Comparison of ENCODE assay signal across 24 cellular contexts in genomic region chr12:51524386-51524901, GRCh38.
DNase-seq lines count a peak whose midpoint lies in the region; ATAC-seq and TF ChIP-seq lines count a peak whose summit lies in the region.
"Had no signal": no experiment of that assay in that cellular context is flagged by ENCODE, and none has a peak within 500 bp of the region (broad histone marks: within the 10 kb centered on the region; RNA-seq: fewer than 3 reads in every experiment).

No MANE protein-coding gene starts in this region.

- H3K4me2 ChIP-seq in DND-41 (ENCODE audit: insufficient read depth, low read length) = no peak overlapping the region

- no peaks in the 10 kb centered on the region for H3K79me2 ChIP-seq in DND-41 (ENCODE audit: insufficient read depth, low read length)

- H3K4me3 ChIP-seq in DND-41 (ENCODE audit: low read depth in 1 of 2, low read length in 2 of 2) = no peak overlapping the region
- H3K4me3 ChIP-seq: MG63, thyroid gland had no signal

- ATAC-seq in DND-41 (ENCODE audit: insufficient read depth, low read depth) = peak; percentile 39; the same call in 2 of the 3 replicates
- peak; percentile 34; the same call in 1 of the 3 replicates for ATAC-seq in SK-N-SH treated with all-trans-retinoic acid at 6 μM for 48 hours
- no peak for ATAC-seq in GM21526 (IDR thresholded peaks at IDR 0.05; ENCODE audit: low FRiP score, unreplicated experiment)
- ATAC-seq: naive thymus-derived CD8-positive, alpha-beta T cell; Panc1; right cardiac atrium; stimulated activated naive CD8-positive, alpha-beta T cell treated with anti-CD3 and anti-CD28 coated beads, Interleukin-15, Interleukin-2, amounts not matched to agents 100 U/mL and 50 U/mL, for 24 hours had no signal

- H3K27ac ChIP-seq in DND-41 (ENCODE audit: low read length) (0 out of 2 replicates have a peak overlapping the region, but pooled peaks have one; percentile 19), substantia nigra (ENCODE audit: low read depth, low read length, poor library complexity, severe bottlenecking) (no peak overlapping the region)
- H3K27ac ChIP-seq: epithelial cell of prostate, thyroid gland had no signal

- H3K27me3 ChIP-seq in DND-41 (ENCODE audit: insufficient read depth, low read length, poor library complexity) = no peaks in the 10 kb centered on the region
- H3K27me3 ChIP-seq: MG63, thyroid gland had no signal

- peaks cover 24% of the 10 kb centered on the region for H3K4me1 ChIP-seq in DND-41 (ENCODE audit: insufficient read depth, low read length)
- H3K4me1 ChIP-seq: thyroid gland had no signal

- H3K9me3 Mint-ChIP-seq in nephron progenitor cell = no peaks in the 10 kb centered on the region
- H3K9me3 Mint-ChIP-seq: brain; memory B cell; naive thymus-derived CD8-positive, alpha-beta T cell had no signal

- no peaks in the 10 kb centered on the region for H4K20me1 ChIP-seq in DND-41 (ENCODE audit: insufficient read depth, low read length)

- H2AFZ ChIP-seq in DND-41 (ENCODE audit: low read depth, low read length) = no peak overlapping the region

- no peaks in the 10 kb centered on the region for H3K9me3 ChIP-seq in DND-41 (ENCODE audit: insufficient read depth, low read length, severe bottlenecking)
- H3K9me3 ChIP-seq: MG63, thyroid gland had no signal

- no peak overlapping the region for H3K9ac ChIP-seq in DND-41 (ENCODE audit: low read depth, low read length)

- H3K4me1 Mint-ChIP-seq in nephron progenitor cell = no peaks in the 10 kb centered on the region
- H3K4me1 Mint-ChIP-seq: brain had no signal

- H3K4me3 Mint-ChIP-seq in nephron progenitor cell = no peak overlapping the region
- H3K4me3 Mint-ChIP-seq: brain; memory B cell; naive thymus-derived CD8-positive, alpha-beta T cell had no signal

- peaks cover 17% of the 10 kb centered on the region for H3K27me3 Mint-ChIP-seq in nephron progenitor cell (ENCODE audit: low read depth, poor library complexity)
- H3K27me3 Mint-ChIP-seq: brain; naive thymus-derived CD8-positive, alpha-beta T cell had no signal

- DNase-seq in DND-41 = peak; percentile 34
- DNase-seq in NCI-H2029 (lab: John Stamatoyannopoulos, UW) = peak; percentile 43
- DNase-seq in mesenteric fat pad (ENCODE audit: low spot score) = peak; percentile 49
- no peak for DNase-seq in nephron progenitor cell
- no peak for DNase-seq in NCI-H1930 (lab: John Stamatoyannopoulos, UW)
- no peak for DNase-seq in substantia nigra (lab: John Stamatoyannopoulos, UW)
- DNase-seq: activated CD4-positive, alpha-beta T cell treated with anti-CD3 and anti-CD28 coated beads for 4 hours; activated CD8-positive, alpha-beta memory T cell treated with anti-CD3 and anti-CD28 coated beads for 24 hours; activated T-cell treated with anti-CD3 and anti-CD28 coated beads, Interleukin-2, amount 50 U/mL, for 1 hour; C1 segment of cervical spinal cord; MG63; naive thymus-derived CD8-positive, alpha-beta T cell; right cardiac atrium; SHP77 treated with DMSO at 0.1 percent for 48 hours; stimulated activated CD4-positive, alpha-beta T cell treated with anti-CD3 and anti-CD28 coated beads, Interleukin-12 subunit alpha, Interleukin-12 subunit beta, amount 100 ng/mL, for 4 hours; stimulated activated CD4-positive, alpha-beta T cell treated with anti-CD3 and anti-CD28 coated beads, Interleukin-4, amount 100 ng/mL, for 4 hours; stimulated activated naive CD8-positive, alpha-beta T cell treated with anti-CD3 and anti-CD28 coated beads, Interleukin-15, Interleukin-2, amounts not matched to agents 100 U/mL and 50 U/mL, for 24 hours; thyroid gland had no signal

- no peak overlapping the region for H3K27ac Mint-ChIP-seq in nephron progenitor cell
- H3K27ac Mint-ChIP-seq: memory B cell; naive thymus-derived CD8-positive, alpha-beta T cell had no signal

- no peaks in the 10 kb centered on the region for H3K36me3 ChIP-seq in DND-41 (ENCODE audit: insufficient read depth, low read length)
- H3K36me3 ChIP-seq: MG63, thyroid gland had no signal

- TF ChIP-seq CTCF in DND-41 (IDR thresholded peaks at IDR 0.05; ENCODE audit: borderline replicate concordance, extremely low read depth, low read length, poor library complexity, severe bottlenecking) = no peak
- no peak for TF ChIP-seq CTCF in nephron progenitor cell (IDR thresholded peaks at IDR 0.05)

- no peaks in the 10 kb centered on the region for H3K36me3 Mint-ChIP-seq in nephron progenitor cell (ENCODE audit: low read depth)
- H3K36me3 Mint-ChIP-seq: brain; memory B cell; naive thymus-derived CD8-positive, alpha-beta T cell had no signal

TF ChIP-seq in SK-N-SH treated with all-trans-retinoic acid at 6 μM for 48 hours, 23 proteins besides CTCF, POLR2A, EP300 and RAD21:
- TF ChIP-seq ZFP30 (CRISPR knock-in tag; IDR thresholded peaks at IDR 0.05) (no peak), ZNF70 (CRISPR knock-in tag; IDR thresholded peaks at IDR 0.05) (0 out of 2 replicates have a peak, but pooled peaks have one; percentile 3), TCF4 (CRISPR knock-in tag; IDR thresholded peaks at IDR 0.05; ENCODE audit: borderline replicate concordance) (peak; percentile 76), CSDC2 (CRISPR knock-in tag; IDR thresholded peaks at IDR 0.05) (no peak), TOX (CRISPR knock-in tag; IDR thresholded peaks at IDR 0.05; ENCODE audit: borderline replicate concordance) (no peak), ZC3H10 (CRISPR knock-in tag; IDR thresholded peaks at IDR 0.05) (no peak), RARB (CRISPR knock-in tag; IDR thresholded peaks at IDR 0.05) (no peak), POU6F1 (CRISPR knock-in tag; IDR thresholded peaks at IDR 0.05; ENCODE audit: borderline replicate concordance, low read depth) (no peak), CSRNP3 (CRISPR knock-in tag; IDR thresholded peaks at IDR 0.05) (no peak), PATZ1 (CRISPR knock-in tag; IDR thresholded peaks at IDR 0.05; ENCODE audit: borderline replicate concordance) (no peak), ISL1 (CRISPR knock-in tag; IDR thresholded peaks at IDR 0.05) (peak; percentile 20; the same call in 1 of the 2 replicates), BACH2 (CRISPR knock-in tag; IDR thresholded peaks at IDR 0.05; ENCODE audit: borderline replicate concordance) (no peak), ZNF565 (CRISPR knock-in tag; conservative IDR thresholded peaks at IDR 0.05; ENCODE audit: low read depth) (no peak), CREB5 (CRISPR knock-in tag; IDR thresholded peaks at IDR 0.05; ENCODE audit: low read depth) (no peak), PPARA (CRISPR knock-in tag; IDR thresholded peaks at IDR 0.05; ENCODE audit: borderline replicate concordance) (no peak), ESRRG (CRISPR knock-in tag; IDR thresholded peaks at IDR 0.05) (no peak)

Comparison
In these comparisons a context has a peak if more than half of its experiments do, and no peak if none do; other contexts are left out.
1. DNase-seq: peak in DND-41 (single experiment), NCI-H2029 (single experiment) and mesenteric fat pad (single experiment); none in nephron progenitor cell (single experiment), NCI-H1930 (0 of 2) and substantia nigra (0 of 49).